ENCODE assay signal across 10 cellular contexts in the genomic region with DNA sequence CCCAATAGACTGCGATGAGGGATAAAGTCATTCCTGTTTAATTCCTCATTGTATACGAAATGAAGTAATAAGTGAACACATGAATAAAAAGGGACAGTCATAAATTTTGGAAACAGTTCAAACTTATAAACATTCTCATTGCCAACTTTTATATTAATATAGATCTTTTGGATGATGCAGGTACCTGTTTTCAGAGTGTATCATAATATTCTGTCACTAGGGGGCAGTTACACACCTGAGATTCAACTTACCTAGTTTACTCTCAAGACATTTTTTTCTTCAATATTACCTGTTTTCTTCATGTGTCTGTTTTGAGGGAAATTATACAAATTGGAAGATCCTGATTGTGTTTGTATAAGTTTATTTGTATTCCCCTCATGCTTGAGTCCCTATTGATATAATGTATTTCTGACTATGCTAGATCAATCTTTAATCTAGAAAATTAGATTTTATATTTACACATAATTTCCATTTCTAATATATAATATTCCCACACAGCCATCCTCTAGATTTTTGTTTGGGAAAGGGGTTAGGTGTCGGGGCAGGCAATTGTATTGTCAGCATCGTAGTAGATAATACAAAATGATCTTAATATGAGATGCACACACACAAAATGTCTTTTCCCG. TPM values are rescaled to one million over a fixed set of nuclear protein-coding genes. Genes with fewer than 3 reads are reported as not detected.
DNase-seq lines count a peak whose midpoint lies in the region; ATAC-seq and TF ChIP-seq lines count a peak whose summit lies in the region.
"Had no signal": no experiment of that assay in that cellular context is flagged by ENCODE, and none has a peak within 500 bp of the region (broad histone marks: within the 10 kb centered on the region; RNA-seq: fewer than 3 reads in every experiment).

No MANE protein-coding gene starts in this region.

- no peak for TF ChIP-seq POLR2A in spleen (IDR thresholded peaks at IDR 0.05)

- H3K36me3 ChIP-seq in spleen: peaks cover 0 to 38% (median 6%) of the 10 kb centered on the region in 6 donors

- peak; percentile 7 for DNase-seq in NCI-H2227 (lab: John Stamatoyannopoulos, UW; ENCODE audit: unreplicated experiment)
- DNase-seq in NCI-H2227 treated with DMSO at 0.1 percent for 48 hours (lab: John Stamatoyannopoulos, UW): no peak
- DNase-seq in NCI-H526 treated with DMSO at 0.1 percent for 48 hours (lab: John Stamatoyannopoulos, UW): peak; percentile 66
- DNase-seq in epithelial cell of proximal tubule (ENCODE audit: low read depth): no peak
- DNase-seq in spleen: no peak
- DNase-seq: H7 had no signal

- TF ChIP-seq CTCF in epithelial cell of proximal tubule (conservative IDR thresholded peaks at IDR 0.05; ENCODE audit: low read depth, low read length) (peak; percentile 51), spleen (IDR thresholded peaks at IDR 0.05 in 8 of 11, conservative IDR thresholded peaks at IDR 0.05 in 3 of 11) (peak in 7 of 11 experiments; percentile 12 to 49 (median 36))

- no peaks in the 10 kb centered on the region for H3K9me3 ChIP-seq in spleen

- WGBS in spleen, 5 donors: 81 to 88% (median 85%) methylated on average over 5 of the region's 5 CpGs

- intact Hi-C loops in spleen (cut with DNase I; ENCODE audit: low total_unique reads): loop anchor here (10.0 kb wide), 1 partner anchor 997 kb away; no protein-coding TSS in a partner anchor

- ATAC-seq in GM21528 (IDR thresholded peaks at IDR 0.05; ENCODE audit: low FRiP score, unreplicated experiment): no peak
- ATAC-seq in GM21515 (IDR thresholded peaks at IDR 0.05; ENCODE audit: unreplicated experiment): no peak
- no peak for ATAC-seq in HG03354 (IDR thresholded peaks at IDR 0.05; ENCODE audit: poor library complexity, severe bottlenecking, unreplicated experiment)

- H3K27me3 ChIP-seq in spleen (replicated peaks in 1 of 7): no peaks in the 10 kb centered on the region

- no peak overlapping the region for H3K27ac ChIP-seq in spleen
- H3K27ac ChIP-seq: epithelial cell of prostate had no signal

- H3K4me1 ChIP-seq in spleen: peaks cover 0 to 7% (median 0%) of the 10 kb centered on the region in 6 donors

- H3K4me3 ChIP-seq in epithelial cell of proximal tubule (ENCODE audit: low read depth, low read length) (no peak overlapping the region), spleen (no peak overlapping the region)

RNA-seq across cellular contexts. Expression of gene FDX1, which starts 18.3 kb away (rescaled TPM):
- total RNA-seq in epithelial cell of proximal tubule: 14.2 and 15.2 TPM in 2 replicates
- total RNA-seq in spleen: 10 to 100 TPM; 10.0 to 15.7 (median 10.4) TPM
- polyA plus RNA-seq in spleen: 10 to 100 TPM in 1 of 3 donors, 1 to 10 TPM in 2; 7.9 to 12.0 (median 9.4) TPM

Comparison
In these comparisons a context has a peak if more than half of its experiments do, and no peak if none do; other contexts are left out.
1. DNase-seq: peak in NCI-H2227 (single experiment) and NCI-H526 treated with DMSO at 0.1 percent for 48 hours (single experiment); none in NCI-H2227 treated with DMSO at 0.1 percent for 48 hours (single experiment), epithelial cell of proximal tubule (single experiment) and spleen (single experiment).